ENCODE assay signal across 1 cellular context in the genomic region with DNA sequence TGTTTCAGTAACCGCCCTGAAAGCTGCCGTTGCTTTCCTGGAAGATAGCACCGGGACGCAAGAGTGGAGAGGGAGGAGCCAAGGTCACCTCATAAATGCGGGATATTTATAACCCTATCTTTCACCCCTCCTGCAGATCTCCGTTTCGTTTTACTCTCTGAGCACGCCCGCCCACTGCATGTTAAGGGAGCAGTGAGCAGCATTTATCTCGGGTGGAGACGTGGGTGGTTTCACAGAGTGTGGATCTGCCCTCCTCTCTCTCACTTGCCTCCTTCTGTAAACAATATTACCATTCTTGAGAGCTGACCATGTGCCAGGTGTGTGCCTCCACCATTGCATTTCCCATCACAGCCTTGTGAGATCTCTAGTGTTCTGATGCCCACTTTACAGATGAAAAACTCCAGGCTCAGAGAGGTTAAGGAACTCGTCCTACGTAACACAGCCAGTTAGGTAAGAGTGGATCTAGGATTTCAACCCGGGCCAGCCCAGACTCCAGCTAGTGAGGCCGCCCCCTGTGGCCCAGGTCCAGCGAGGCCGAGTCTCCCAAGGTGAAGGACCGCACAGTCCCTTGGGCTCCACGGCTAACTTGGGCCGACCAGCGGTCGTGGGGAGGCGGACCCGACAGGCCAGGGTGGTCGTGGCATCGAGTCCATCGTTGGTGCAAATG.
TF ChIP-seq lines count a peak whose summit lies in the region.

No MANE protein-coding gene starts in this region.

TF ChIP-seq in K562, 482 proteins besides CTCF, POLR2A, EP300 and RAD21 (continues in another document):
- TF ChIP-seq U2AF2 (optimal IDR thresholded peaks at IDR 0.05; ENCODE audit: low read depth, low read length) (no peak), CBFA2T3 (IDR thresholded peaks at IDR 0.05) (peak; percentile 65), PTBP1 (IDR thresholded peaks at IDR 0.05; ENCODE audit: low read depth, low read length) (0 out of 2 replicates have a peak, but pooled peaks have one; percentile 72), KLF1 (tag; IDR thresholded peaks at IDR 0.05) (peak; percentile 68), RBM25 (IDR thresholded peaks at IDR 0.05; ENCODE audit: low read depth, low read length, severe bottlenecking) (peak; percentile 98), E2F8 (IDR thresholded peaks at IDR 0.05; ENCODE audit: low read depth, partially characterized antibody) (peak; percentile 70), POLR2AphosphoS5 (IDR thresholded peaks at IDR 0.05; ENCODE audit: control insufficient read depth, insufficient read depth, low read depth, low read length) (0 out of 2 replicates have a peak, but pooled peaks have one; percentile 67), XRCC5 (IDR thresholded peaks at IDR 0.05; ENCODE audit: low read depth, low read length) (peak; percentile 82; the same call in 1 of the 2 replicates), SMAD4 (CRISPR knock-in tag; conservative IDR thresholded peaks at IDR 0.05) (peak; percentile 8), NRF1 (conservative IDR thresholded peaks at IDR 0.05 in 1 of 2, IDR thresholded peaks at IDR 0.05 in 1 of 2) (peak; percentile 62 to 63), MYC (IDR thresholded peaks at IDR 0.05; ENCODE audit: low read depth, low read length) (peak; percentile 37; the same call in 1 of the 2 replicates), MYC (CRISPR knock-in tag; IDR thresholded peaks at IDR 0.05; ENCODE audit: borderline replicate concordance, low read depth) (no peak), ZNF589 (CRISPR knock-in tag; IDR thresholded peaks at IDR 0.05; ENCODE audit: low read depth) (peak; percentile 18; the same call in 1 of the 2 replicates), L3MBTL2 (IDR thresholded peaks at IDR 0.05) (peak; percentile 57), GTF2A2 (tag; IDR thresholded peaks at IDR 0.05) (no peak), EZH2 (IDR thresholded peaks at IDR 0.05; ENCODE audit: borderline replicate concordance, low read depth, low read length) (no peak), SREBF1 (IDR thresholded peaks at IDR 0.05; ENCODE audit: borderline replicate concordance, low read depth, low read length) (peak; percentile 95), ZMIZ1 (IDR thresholded peaks at IDR 0.05; ENCODE audit: low read depth in 2 of 2, low read length in 2 of 2) (0 out of 4 replicates have a peak, but pooled peaks of 1 of the 2 experiments have one; percentile 42), COPS2 (conservative IDR thresholded peaks at IDR 0.05) (no peak), MEF2D (tag; conservative IDR thresholded peaks at IDR 0.05; ENCODE audit: low read depth) (peak; percentile 93), NFRKB (IDR thresholded peaks at IDR 0.05; ENCODE audit: low read depth) (peak; percentile 65), KDM1A (IDR thresholded peaks at IDR 0.05) (peak; percentile 95 to 97), FOXK2 (conservative IDR thresholded peaks at IDR 0.05 in 1 of 2, IDR thresholded peaks at IDR 0.05 in 1 of 2; ENCODE audit: low read depth in 2 of 2) (peak; percentile 59 to 67; a peak in 3 of 4 replicates), CREB1 (IDR thresholded peaks at IDR 0.05) (0 out of 2 replicates have a peak, but pooled peaks have one; percentile 27), CREB1 (CRISPR knock-in tag; IDR thresholded peaks at IDR 0.05) (no peak; the same call in 1 of the 2 replicates), BHLHE40 (IDR thresholded peaks at IDR 0.05; ENCODE audit: low read length) (peak; percentile 28; the same call in 1 of the 2 replicates), ESRRA (IDR thresholded peaks at IDR 0.05; ENCODE audit: borderline replicate concordance, low read depth) (peak; percentile 63), UBTF (IDR thresholded peaks at IDR 0.05; ENCODE audit: borderline replicate concordance in 1 of 2, low read depth in 2 of 2, low read length in 2 of 2) (peak in 1 of 2 experiments; percentile 84; a peak in 2 of 4 replicates), ARID1B (IDR thresholded peaks at IDR 0.05) (peak; percentile 68), SIRT6 (IDR thresholded peaks at IDR 0.05; ENCODE audit: low read depth, low read length) (peak; percentile 36), RBBP5 (IDR thresholded peaks at IDR 0.05; ENCODE audit: borderline replicate concordance, insufficient read depth, low read length, poor library complexity, severe bottlenecking) (peak; percentile 61), RNF2 (IDR thresholded peaks at IDR 0.05) (peak; percentile 85), ZNF696 (CRISPR knock-in tag; conservative IDR thresholded peaks at IDR 0.05) (no peak), KAT8 (IDR thresholded peaks at IDR 0.05; ENCODE audit: low read depth) (no peak), NONO (IDR thresholded peaks at IDR 0.05; ENCODE audit: low read depth in 2 of 2, low read length in 1 of 2) (no peak), MTA1 (IDR thresholded peaks at IDR 0.05; ENCODE audit: borderline replicate concordance) (peak; percentile 90), FOXP1 (CRISPR knock-in tag; IDR thresholded peaks at IDR 0.05) (no peak; the same call in 1 of the 2 replicates), POLR2H (tag; IDR thresholded peaks at IDR 0.05; ENCODE audit: low read depth) (peak; percentile 85), HMGN3 (IDR thresholded peaks at IDR 0.05; ENCODE audit: borderline replicate concordance, extremely low read depth, insufficient read length, low read depth, low read length) (peak; percentile 63), POU5F1 (IDR thresholded peaks at IDR 0.05; ENCODE audit: borderline replicate concordance, low read depth, low read length, partially characterized antibody) (no peak)
- TF ChIP-seq, protein P1, sequence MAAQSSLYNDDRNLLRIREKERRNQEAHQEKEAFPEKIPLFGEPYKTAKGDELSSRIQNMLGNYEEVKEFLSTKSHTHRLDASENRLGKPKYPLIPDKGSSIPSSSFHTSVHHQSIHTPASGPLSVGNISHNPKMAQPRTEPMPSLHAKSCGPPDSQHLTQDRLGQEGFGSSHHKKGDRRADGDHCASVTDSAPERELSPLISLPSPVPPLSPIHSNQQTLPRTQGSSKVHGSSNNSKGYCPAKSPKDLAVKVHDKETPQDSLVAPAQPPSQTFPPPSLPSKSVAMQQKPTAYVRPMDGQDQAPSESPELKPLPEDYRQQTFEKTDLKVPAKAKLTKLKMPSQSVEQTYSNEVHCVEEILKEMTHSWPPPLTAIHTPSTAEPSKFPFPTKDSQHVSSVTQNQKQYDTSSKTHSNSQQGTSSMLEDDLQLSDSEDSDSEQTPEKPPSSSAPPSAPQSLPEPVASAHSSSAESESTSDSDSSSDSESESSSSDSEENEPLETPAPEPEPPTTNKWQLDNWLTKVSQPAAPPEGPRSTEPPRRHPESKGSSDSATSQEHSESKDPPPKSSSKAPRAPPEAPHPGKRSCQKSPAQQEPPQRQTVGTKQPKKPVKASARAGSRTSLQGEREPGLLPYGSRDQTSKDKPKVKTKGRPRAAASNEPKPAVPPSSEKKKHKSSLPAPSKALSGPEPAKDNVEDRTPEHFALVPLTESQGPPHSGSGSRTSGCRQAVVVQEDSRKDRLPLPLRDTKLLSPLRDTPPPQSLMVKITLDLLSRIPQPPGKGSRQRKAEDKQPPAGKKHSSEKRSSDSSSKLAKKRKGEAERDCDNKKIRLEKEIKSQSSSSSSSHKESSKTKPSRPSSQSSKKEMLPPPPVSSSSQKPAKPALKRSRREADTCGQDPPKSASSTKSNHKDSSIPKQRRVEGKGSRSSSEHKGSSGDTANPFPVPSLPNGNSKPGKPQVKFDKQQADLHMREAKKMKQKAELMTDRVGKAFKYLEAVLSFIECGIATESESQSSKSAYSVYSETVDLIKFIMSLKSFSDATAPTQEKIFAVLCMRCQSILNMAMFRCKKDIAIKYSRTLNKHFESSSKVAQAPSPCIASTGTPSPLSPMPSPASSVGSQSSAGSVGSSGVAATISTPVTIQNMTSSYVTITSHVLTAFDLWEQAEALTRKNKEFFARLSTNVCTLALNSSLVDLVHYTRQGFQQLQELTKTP (IDR thresholded peaks at IDR 0.05; ENCODE audit: low read depth in 1 of 2, partially characterized antibody in 2 of 2): peak; percentile 70 to 79
- TF ChIP-seq, protein P2, sequence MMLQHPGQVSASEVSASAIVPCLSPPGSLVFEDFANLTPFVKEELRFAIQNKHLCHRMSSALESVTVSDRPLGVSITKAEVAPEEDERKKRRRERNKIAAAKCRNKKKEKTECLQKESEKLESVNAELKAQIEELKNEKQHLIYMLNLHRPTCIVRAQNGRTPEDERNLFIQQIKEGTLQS (IDR thresholded peaks at IDR 0.05): no peak; the same call in 1 of the 2 replicates
- TF ChIP-seq, protein P2 (CRISPR knock-in tag; conservative IDR thresholded peaks at IDR 0.05): 0 out of 2 replicates have a peak, but pooled peaks have one; percentile 12
- TF ChIP-seq, protein P3, sequence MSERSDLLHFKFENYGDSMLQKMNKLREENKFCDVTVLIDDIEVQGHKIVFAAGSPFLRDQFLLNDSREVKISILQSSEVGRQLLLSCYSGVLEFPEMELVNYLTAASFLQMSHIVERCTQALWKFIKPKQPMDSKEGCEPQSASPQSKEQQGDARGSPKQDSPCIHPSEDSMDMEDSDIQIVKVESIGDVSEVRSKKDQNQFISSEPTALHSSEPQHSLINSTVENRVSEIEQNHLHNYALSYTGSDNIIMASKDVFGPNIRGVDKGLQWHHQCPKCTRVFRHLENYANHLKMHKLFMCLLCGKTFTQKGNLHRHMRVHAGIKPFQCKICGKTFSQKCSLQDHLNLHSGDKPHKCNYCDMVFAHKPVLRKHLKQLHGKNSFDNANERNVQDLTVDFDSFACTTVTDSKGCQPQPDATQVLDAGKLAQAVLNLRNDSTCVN (CRISPR knock-in tag; IDR thresholded peaks at IDR 0.05): 0 out of 2 replicates have a peak, but pooled peaks have one; percentile 68
- TF ChIP-seq, protein P4, sequence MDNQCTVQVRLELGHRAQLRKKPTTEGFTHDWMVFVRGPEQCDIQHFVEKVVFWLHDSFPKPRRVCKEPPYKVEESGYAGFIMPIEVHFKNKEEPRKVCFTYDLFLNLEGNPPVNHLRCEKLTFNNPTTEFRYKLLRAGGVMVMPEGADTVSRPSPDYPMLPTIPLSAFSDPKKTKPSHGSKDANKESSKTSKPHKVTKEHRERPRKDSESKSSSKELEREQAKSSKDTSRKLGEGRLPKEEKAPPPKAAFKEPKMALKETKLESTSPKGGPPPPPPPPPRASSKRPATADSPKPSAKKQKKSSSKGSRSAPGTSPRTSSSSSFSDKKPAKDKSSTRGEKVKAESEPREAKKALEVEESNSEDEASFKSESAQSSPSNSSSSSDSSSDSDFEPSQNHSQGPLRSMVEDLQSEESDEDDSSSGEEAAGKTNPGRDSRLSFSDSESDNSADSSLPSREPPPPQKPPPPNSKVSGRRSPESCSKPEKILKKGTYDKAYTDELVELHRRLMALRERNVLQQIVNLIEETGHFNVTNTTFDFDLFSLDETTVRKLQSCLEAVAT (IDR thresholded peaks at IDR 0.05): peak; percentile 71 to 80; a peak in 2 of 4 replicates
